Comparison of ENCODE assay signal across 16 cellular contexts in genomic region chr3:45579251-45579650, GRCh38. TPM values are rescaled to one million over a fixed set of nuclear protein-coding genes. Genes with fewer than 3 reads are reported as not detected.
DNase-seq lines count a peak whose midpoint lies in the region; ATAC-seq and TF ChIP-seq lines count a peak whose summit lies in the region.
"Had no signal": no experiment of that assay in that cellular context is flagged by ENCODE, and none has a peak within 500 bp of the region (broad histone marks: within the 10 kb centered on the region; RNA-seq: fewer than 3 reads in every experiment).

No MANE protein-coding gene starts in this region.

- intact Hi-C loops in sigmoid colon (cut with DNase I) = no loop called here
- intact Hi-C loops in activated T-helper 1 cell treated with anti-CD3 and anti-CD28 coated beads, Interleukin-12 subunit alpha, Interleukin-12 subunit beta, Interleukin-2, Interleukin-4 antibody, amounts not matched to agents 30 ng/mL and 10 ng/mL and 1 ng/mL, durations not matched to agents 14 hours and 24 hours and 36 hours (cut with micrococcal nuclease) = no loop called here

- TF ChIP-seq POLR2A in sigmoid colon (IDR thresholded peaks at IDR 0.05) = no peak

- DNase-seq in NCI-H2171 treated with DMSO at 0.1 percent for 48 hours (lab: John Stamatoyannopoulos, UW) = peak; percentile 26
- DNase-seq in NCI-H2171 (lab: John Stamatoyannopoulos, UW) = no peak
- no peak for DNase-seq in RWPE2 (ENCODE audit: low spot score)
- DNase-seq in epithelial cell of esophagus (ENCODE audit: low read depth) = peak; percentile 55
- peak; percentile 24 for DNase-seq in sigmoid colon
- DNase-seq in activated T-helper 1 cell treated with anti-CD3 and anti-CD28 coated beads, Interleukin-12 subunit alpha, Interleukin-12 subunit beta, Interleukin-2, Interleukin-4 antibody, amounts not matched to agents 30 ng/mL and 10 ng/mL and 1 ng/mL, durations not matched to agents 14 hours and 24 hours and 36 hours (ENCODE audit: low spot score) = no peak
- no peak for DNase-seq in D341Med (ENCODE audit: low spot score)
- DNase-seq: 8988T; AML-193; Caco-2; CD8-positive, alpha-beta memory T cell; DMS79 had no signal

- H3K27me3 Mint-ChIP-seq in activated T-helper 1 cell treated with anti-CD3 and anti-CD28 coated beads, Interleukin-12 subunit alpha, Interleukin-12 subunit beta, Interleukin-2, Interleukin-4 antibody, amounts not matched to agents 30 ng/mL and 10 ng/mL and 1 ng/mL, durations not matched to agents 14 hours and 24 hours and 36 hours (ENCODE audit: insufficient read depth) = peaks cover 8% of the 10 kb centered on the region

- no peak for TF ChIP-seq EP300 in sigmoid colon (IDR thresholded peaks at IDR 0.05)

- no peaks in the 10 kb centered on the region for H3K9me3 ChIP-seq in RWPE2 (ENCODE audit: severe bottlenecking)
- H3K9me3 ChIP-seq in sigmoid colon = no peaks in the 10 kb centered on the region
- H3K9me3 ChIP-seq: Caco-2 had no signal

- H3K4me3 Mint-ChIP-seq in activated T-helper 1 cell treated with anti-CD3 and anti-CD28 coated beads, Interleukin-12 subunit alpha, Interleukin-12 subunit beta, Interleukin-2, Interleukin-4 antibody, amounts not matched to agents 30 ng/mL and 10 ng/mL and 1 ng/mL, durations not matched to agents 14 hours and 24 hours and 36 hours = no peak overlapping the region
- H3K4me3 Mint-ChIP-seq: CD8-positive, alpha-beta memory T cell had no signal

- H3K27ac Mint-ChIP-seq in activated T-helper 1 cell treated with anti-CD3 and anti-CD28 coated beads, Interleukin-12 subunit alpha, Interleukin-12 subunit beta, Interleukin-2, Interleukin-4 antibody, amounts not matched to agents 30 ng/mL and 10 ng/mL and 1 ng/mL, durations not matched to agents 14 hours and 24 hours and 36 hours = no peak overlapping the region
- H3K27ac Mint-ChIP-seq: CD8-positive, alpha-beta memory T cell had no signal

- H3K4me3 ChIP-seq in RWPE2 (ENCODE audit: severe bottlenecking) (no peak overlapping the region), epithelial cell of esophagus (ENCODE audit: low read length) (no peak overlapping the region), sigmoid colon (no peak overlapping the region)
- H3K4me3 ChIP-seq: BLaER1, GM12878 had no signal

- H3K4me1 Mint-ChIP-seq in activated T-helper 1 cell treated with anti-CD3 and anti-CD28 coated beads, Interleukin-12 subunit alpha, Interleukin-12 subunit beta, Interleukin-2, Interleukin-4 antibody, amounts not matched to agents 30 ng/mL and 10 ng/mL and 1 ng/mL, durations not matched to agents 14 hours and 24 hours and 36 hours (ENCODE audit: low read depth) = no peaks in the 10 kb centered on the region
- H3K4me1 Mint-ChIP-seq: CD8-positive, alpha-beta memory T cell had no signal

- WGBS in sigmoid colon, 2 donors = 85 to 94% methylated on average over 2 of the region's 2 CpGs

- peak; percentile 42; the same call in 1 of the 3 replicates for ATAC-seq in RWPE2 (ENCODE audit: low read depth)
- ATAC-seq: GM12878, HCT116 had no signal

- H3K4me1 ChIP-seq in RWPE2 (ENCODE audit: insufficient read depth, poor library complexity, severe bottlenecking) = no peaks in the 10 kb centered on the region
- peaks cover 0 to 13% (median 0%) of the 10 kb centered on the region in 4 donors for H3K4me1 ChIP-seq in sigmoid colon
- H3K4me1 ChIP-seq: Caco-2 had no signal

- TF ChIP-seq CTCF in RWPE2 (IDR thresholded peaks at IDR 0.05; ENCODE audit: poor library complexity, severe bottlenecking) (no peak), epithelial cell of esophagus (IDR thresholded peaks at IDR 0.05; ENCODE audit: insufficient read depth, low read depth, low read length, missing control alignments) (no peak), sigmoid colon (IDR thresholded peaks at IDR 0.05) (no peak)

- H3K27ac ChIP-seq in RWPE2 (ENCODE audit: poor library complexity, severe bottlenecking) (no peak overlapping the region), sigmoid colon (no peak overlapping the region)
- H3K27ac ChIP-seq: BLaER1, HL-60 had no signal

- H3K9me3 Mint-ChIP-seq in activated T-helper 1 cell treated with anti-CD3 and anti-CD28 coated beads, Interleukin-12 subunit alpha, Interleukin-12 subunit beta, Interleukin-2, Interleukin-4 antibody, amounts not matched to agents 30 ng/mL and 10 ng/mL and 1 ng/mL, durations not matched to agents 14 hours and 24 hours and 36 hours = no peaks in the 10 kb centered on the region
- H3K9me3 Mint-ChIP-seq: CD8-positive, alpha-beta memory T cell had no signal

- H3K27me3 ChIP-seq in RWPE2 (ENCODE audit: insufficient read depth, poor library complexity, severe bottlenecking) (no peaks in the 10 kb centered on the region), sigmoid colon (no peaks in the 10 kb centered on the region)
- H3K27me3 ChIP-seq: BLaER1 had no signal

- H3K36me3 ChIP-seq in RWPE2 (ENCODE audit: low read depth) (no peaks in the 10 kb centered on the region), sigmoid colon (no peaks in the 10 kb centered on the region)
- H3K36me3 ChIP-seq: BLaER1 had no signal

- H3K36me3 Mint-ChIP-seq in activated T-helper 1 cell treated with anti-CD3 and anti-CD28 coated beads, Interleukin-12 subunit alpha, Interleukin-12 subunit beta, Interleukin-2, Interleukin-4 antibody, amounts not matched to agents 30 ng/mL and 10 ng/mL and 1 ng/mL, durations not matched to agents 14 hours and 24 hours and 36 hours (ENCODE audit: low read depth) = no peaks in the 10 kb centered on the region
- H3K36me3 Mint-ChIP-seq: CD8-positive, alpha-beta memory T cell had no signal

RNA-seq across cellular contexts. Expression of gene LIMD1, which starts 15.3 kb away (rescaled TPM):
- total RNA-seq in sigmoid colon = 10 to 100 TPM; 12.2 to 19.9 (median 13.2) TPM
- 10 to 100 TPM in 1 of 3 donors, 1 to 10 TPM in 2; 3.0 to 13.2 (median 3.2) TPM for polyA plus RNA-seq in sigmoid colon
- 36.3 and 40.8 TPM in 2 replicates for total RNA-seq in activated T-helper 1 cell treated with anti-CD3 and anti-CD28 coated beads, Interleukin-12 subunit alpha, Interleukin-12 subunit beta, Interleukin-2, Interleukin-4 antibody, amounts not matched to agents 30 ng/mL and 10 ng/mL and 1 ng/mL, durations not matched to agents 14 hours and 24 hours and 36 hours

Comparison
In these comparisons a context has a peak if more than half of its experiments do, and no peak if none do; other contexts are left out.
1. DNase-seq: peak in NCI-H2171 treated with DMSO at 0.1 percent for 48 hours (single experiment), epithelial cell of esophagus (single experiment) and sigmoid colon (single experiment); none in NCI-H2171 (single experiment), RWPE2 (single experiment), activated T-helper 1 cell treated with anti-CD3 and anti-CD28 coated beads, Interleukin-12 subunit alpha, Interleukin-12 subunit beta, Interleukin-2, Interleukin-4 antibody, amounts not matched to agents 30 ng/mL and 10 ng/mL and 1 ng/mL, durations not matched to agents 14 hours and 24 hours and 36 hours (single experiment) and D341Med (single experiment).